19 cellular contexts compared by ENCODE assay signal in the genomic region with DNA sequence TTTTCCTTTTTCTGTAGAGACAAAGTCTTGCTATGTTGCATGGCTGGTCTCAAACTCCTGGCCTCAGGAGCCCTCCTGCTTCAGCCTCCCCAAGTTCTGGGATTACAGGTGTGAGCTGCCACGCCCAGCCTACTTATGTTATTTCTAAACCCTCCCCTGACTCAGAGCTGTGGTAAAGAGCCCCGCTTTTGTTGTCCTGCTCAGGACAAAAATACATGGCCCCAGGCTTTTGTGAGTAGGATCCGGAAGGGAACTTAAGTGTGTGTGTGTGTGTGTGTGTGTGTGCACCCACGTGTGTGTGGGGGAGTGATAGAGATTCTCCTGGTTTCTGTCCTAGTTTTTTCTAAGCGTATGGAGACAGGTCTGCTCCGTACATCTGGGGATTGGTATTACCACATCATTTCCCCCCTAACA.
DNase-seq lines count a peak whose midpoint lies in the region; ATAC-seq and TF ChIP-seq lines count a peak whose summit lies in the region.
"Had no signal": no experiment of that assay in that cellular context is flagged by ENCODE, and none has a peak within 500 bp of the region (broad histone marks: within the 10 kb centered on the region; RNA-seq: fewer than 3 reads in every experiment).

No MANE protein-coding gene starts in this region.

- no peak overlapping the region for H2AK5ac ChIP-seq in mesendoderm (ENCODE audit: low read length)

- H3K27ac Mint-ChIP-seq in CD8-positive, alpha-beta T cell = peak overlapping the region; percentile 32
- peak overlapping the region; percentile 75 for H3K27ac Mint-ChIP-seq in activated B cell treated with CpG ODN at 0.5 μM for 24 hours
- H3K27ac Mint-ChIP-seq: nephron progenitor cell, type B pancreatic cell had no signal

- DNase-seq in CD8-positive, alpha-beta T cell = no peak
- DNase-seq in Kasumi-1 (lab: John Stamatoyannopoulos, UW) (peak; percentile 30 to 31), activated B cell treated with CpG ODN at 0.5 μM for 24 hours (no peak), mesendoderm (peak; percentile 19), NCI-H1105 (lab: John Stamatoyannopoulos, UW) (no peak), T1000 (lab: John Stamatoyannopoulos, UW) (no peak), GM03348 (ENCODE audit: low spot score) (no peak), OCI-M2 (lab: John Stamatoyannopoulos, UW; ENCODE audit: unreplicated experiment) (no peak)
- DNase-seq: activated CD4-positive, CD25-positive, alpha-beta regulatory T cell; activated T-cell treated with anti-CD3 and anti-CD28 coated beads, Interleukin-2, amount 50 U/mL, for 1 hour; amygdala; CD4-positive, alpha-beta memory T cell; colonic mucosa; GF-D8; left ventricle myocardium superior; nephron progenitor cell; retina; stimulated activated CD4-positive, alpha-beta T cell treated with anti-CD3 and anti-CD28 coated beads, Interleukin-2, amount 100 ng/mL, for 48 hours had no signal

- peaks cover 5% of the 10 kb centered on the region for H3K36me3 Mint-ChIP-seq in CD8-positive, alpha-beta T cell
- H3K36me3 Mint-ChIP-seq in activated B cell treated with CpG ODN at 0.5 μM for 24 hours (ENCODE audit: low read depth) = peaks cover 7% of the 10 kb centered on the region
- H3K36me3 Mint-ChIP-seq: type B pancreatic cell had no signal

- H3K27me3 Mint-ChIP-seq in CD8-positive, alpha-beta T cell (ENCODE audit: low read depth) = no peaks in the 10 kb centered on the region
- no peaks in the 10 kb centered on the region for H3K27me3 Mint-ChIP-seq in activated B cell treated with CpG ODN at 0.5 μM for 24 hours
- H3K27me3 Mint-ChIP-seq: CD4-positive, alpha-beta memory T cell had no signal

- H4K8ac ChIP-seq in mesendoderm (ENCODE audit: low read depth, low read length) = no peak overlapping the region

- no peak overlapping the region for H2BK5ac ChIP-seq in mesendoderm (ENCODE audit: low read length)

- no peaks in the 10 kb centered on the region for H3K36me3 ChIP-seq in CD8-positive, alpha-beta T cell (ENCODE audit: insufficient read depth, low read length)
- H3K36me3 ChIP-seq in mesendoderm (ENCODE audit: control insufficient read depth, insufficient read depth, low read length) = no peaks in the 10 kb centered on the region
- H3K36me3 ChIP-seq: colonic mucosa had no signal

- CTCF ChIA-PET in CD8-positive, alpha-beta T cell (lab: Charles Lee) = interaction anchor here (0.7 to 3.5 kb wide), 5 partner anchors 12 to 123 kb away, joined by 3 to 15 read pairs (median 8); no protein-coding TSS in a partner anchor
- CTCF ChIA-PET in activated B cell treated with CpG ODN at 0.5 μM for 24 hours (lab: Charles Lee) = interaction anchor here (1.5 to 3.0 kb wide), 3 partner anchors 63 to 107 kb away, joined by 3 to 12 read pairs (median 8); no protein-coding TSS in a partner anchor

- peaks cover 86% of the 10 kb centered on the region for H3K4me1 Mint-ChIP-seq in CD8-positive, alpha-beta T cell (ENCODE audit: low read depth)
- H3K4me1 Mint-ChIP-seq in activated B cell treated with CpG ODN at 0.5 μM for 24 hours = peaks cover 92% of the 10 kb centered on the region
- H3K4me1 Mint-ChIP-seq: nephron progenitor cell had no signal

- intact Hi-C loops in CD8-positive, alpha-beta T cell (cut with DNase I, micrococcal nuclease) = loop anchor here in 1 of 2 experiments (5.0 kb wide), 1 partner anchor 49 kb away; no protein-coding TSS in a partner anchor
- intact Hi-C loops in activated B cell treated with CpG ODN at 0.5 μM for 24 hours (cut with micrococcal nuclease) = no loop called here

- no peaks in the 10 kb centered on the region for H3K9me3 Mint-ChIP-seq in CD8-positive, alpha-beta T cell
- no peaks in the 10 kb centered on the region for H3K9me3 Mint-ChIP-seq in activated B cell treated with CpG ODN at 0.5 μM for 24 hours
- H3K9me3 Mint-ChIP-seq: CD4-positive, alpha-beta memory T cell; nephron progenitor cell; type B pancreatic cell had no signal

- no CpG with 5 or more reads among the region's 6 CpGs for WGBS in mesendoderm (ENCODE audit: extremely low coverage, insufficient coverage, low lambda C conversion rate)

- peaks cover 55% of the 10 kb centered on the region for H3K4me1 ChIP-seq in CD8-positive, alpha-beta T cell (ENCODE audit: insufficient read depth, low read length)
- H3K4me1 ChIP-seq in mesendoderm (ENCODE audit: control insufficient read depth, low read depth, low read length) = peaks cover 4% of the 10 kb centered on the region
- H3K4me1 ChIP-seq: colonic mucosa had no signal

- no peaks in the 10 kb centered on the region for H3K27me3 ChIP-seq in CD8-positive, alpha-beta T cell (ENCODE audit: insufficient read depth, low read length)
- no peaks in the 10 kb centered on the region for H3K27me3 ChIP-seq in mesendoderm (ENCODE audit: insufficient read depth, low read length, poor library complexity)
- H3K27me3 ChIP-seq: colonic mucosa had no signal

- no peak overlapping the region for H2BK15ac ChIP-seq in mesendoderm (replicated peaks; ENCODE audit: low read depth)

- no peaks in the 10 kb centered on the region for H3K79me1 ChIP-seq in mesendoderm (ENCODE audit: low read length)

- no peak overlapping the region for H3K4me2 ChIP-seq in mesendoderm (ENCODE audit: low read length)

- H3K9ac ChIP-seq in mesendoderm (ENCODE audit: low read length) = no peak overlapping the region

- POLR2A ChIA-PET in CD8-positive, alpha-beta T cell (lab: Charles Lee) = interaction anchor here (0.9 to 1.4 kb wide), 3 partner anchors 10 to 51 kb away, joined by 3 to 5 read pairs (median 3); no protein-coding TSS in a partner anchor
- POLR2A ChIA-PET in activated B cell treated with CpG ODN at 0.5 μM for 24 hours (lab: Charles Lee) = interaction anchor here (0.7 to 1.6 kb wide), 5 partner anchors 11 to 22 kb away, joined by 3 to 6 read pairs (median 3); no protein-coding TSS in a partner anchor

- no peaks in the 10 kb centered on the region for H3K79me2 ChIP-seq in mesendoderm (ENCODE audit: control insufficient read depth, insufficient read depth, low read length)

- H2BK120ac ChIP-seq in mesendoderm (ENCODE audit: low read depth, low read length) = no peak overlapping the region

- H3K4ac ChIP-seq in mesendoderm (ENCODE audit: low read depth, low read length) = no peak overlapping the region

- H3K56ac ChIP-seq in mesendoderm (ENCODE audit: low read length) = no peak overlapping the region

- H3K4me3 ChIP-seq in CD8-positive, alpha-beta T cell (ENCODE audit: low read depth, low read length) = no peak overlapping the region
- H3K4me3 ChIP-seq in mesendoderm (ENCODE audit: low read length) = no peak overlapping the region
- H3K4me3 ChIP-seq: colonic mucosa had no signal

- TF ChIP-seq CTCF in CD8-positive, alpha-beta T cell (IDR thresholded peaks at IDR 0.05) = no peak
- TF ChIP-seq CTCF in activated B cell treated with CpG ODN at 0.5 μM for 24 hours (IDR thresholded peaks at IDR 0.05) = no peak

- no peak for ATAC-seq in CD8-positive, alpha-beta T cell
- no peak for ATAC-seq in activated B cell treated with CpG ODN at 0.5 μM for 24 hours (ENCODE audit: low read depth)
- ATAC-seq: left ventricle myocardium superior had no signal

- no peak overlapping the region for H3K23ac ChIP-seq in mesendoderm (ENCODE audit: low read length)

- H3K9me3 ChIP-seq in CD8-positive, alpha-beta T cell (ENCODE audit: low read length) = no peaks in the 10 kb centered on the region
- H3K9me3 ChIP-seq: colonic mucosa had no signal

- H3K27ac ChIP-seq in CD8-positive, alpha-beta T cell (ENCODE audit: low read depth, low read length) = no peak overlapping the region
- H3K27ac ChIP-seq in mesendoderm (ENCODE audit: low read depth, low read length) = no peak overlapping the region
- H3K27ac ChIP-seq: colonic mucosa had no signal

- no peak overlapping the region for H4K5ac ChIP-seq in mesendoderm (ENCODE audit: low read length)

- no peak overlapping the region for H3K4me3 Mint-ChIP-seq in CD8-positive, alpha-beta T cell
- H3K4me3 Mint-ChIP-seq in activated B cell treated with CpG ODN at 0.5 μM for 24 hours = peak overlapping the region; percentile 12
- H3K4me3 Mint-ChIP-seq: nephron progenitor cell, type B pancreatic cell had no signal

- no peak overlapping the region for H3K18ac ChIP-seq in mesendoderm (ENCODE audit: low read length)

Comparison
In these comparisons a context has a peak if more than half of its experiments do, and no peak if none do; other contexts are left out.
1. DNase-seq: peak in Kasumi-1 (2 of 2) and mesendoderm (single experiment); none in CD8-positive, alpha-beta T cell (0 of 7), activated B cell treated with CpG ODN at 0.5 μM for 24 hours (single experiment), NCI-H1105 (single experiment), T1000 (single experiment), GM03348 (single experiment) and OCI-M2 (single experiment).